In genomic region chr2:64315561-64315960, GRCh38 we compare ENCODE assay signal across 17 cellular contexts.
DNase-seq lines count a peak whose midpoint lies in the region; ATAC-seq and TF ChIP-seq lines count a peak whose summit lies in the region.
"Had no signal": no experiment of that assay in that cellular context is flagged by ENCODE, and none has a peak within 500 bp of the region (broad histone marks: within the 10 kb centered on the region; RNA-seq: fewer than 3 reads in every experiment).

No MANE protein-coding gene starts in this region.

- H3K4me1 ChIP-seq in esophagus muscularis mucosa (peaks cover 16 to 18% (median 16%) of the 10 kb centered on the region in 4 donors), neuronal stem cell (ENCODE audit: control insufficient read depth in 2 of 2, insufficient read depth in 1 of 2, low read depth in 1 of 2, low read length in 2 of 2) (peaks cover 15 to 16% of the 10 kb centered on the region in 2 donors)
- H3K4me1 ChIP-seq: A549, Caco-2 had no signal

- no peak for TF ChIP-seq CTCF in esophagus muscularis mucosa (IDR thresholded peaks at IDR 0.05)
- no peak for TF ChIP-seq CTCF in MCF 10A (IDR thresholded peaks at IDR 0.05; ENCODE audit: unreplicated experiment)

- H3K4me3 Mint-ChIP-seq in T-helper 17 cell = no peak overlapping the region
- H3K4me3 Mint-ChIP-seq in MCF 10A (ENCODE audit: unreplicated experiment) = no peak overlapping the region
- H3K4me3 Mint-ChIP-seq: B cell; CD4-positive, alpha-beta T cell; CD8-positive, alpha-beta T cell had no signal

- H4K91ac ChIP-seq in neuronal stem cell (ENCODE audit: low read depth, low read length, poor library complexity) = no peak overlapping the region

- H2AK5ac ChIP-seq in neuronal stem cell (ENCODE audit: low read depth, low read length) = peak overlapping the region; percentile 8

- H3K9me3 ChIP-seq in T-helper 17 cell (ENCODE audit: control insufficient read depth, low read length, poor library complexity, severe bottlenecking) (no peaks in the 10 kb centered on the region), esophagus muscularis mucosa (no peaks in the 10 kb centered on the region), neuronal stem cell (replicated peaks in 1 of 2; ENCODE audit: control insufficient read depth in 2 of 2, insufficient read depth in 1 of 2, low read depth in 1 of 2, low read length in 2 of 2) (no peaks in the 10 kb centered on the region)
- H3K9me3 ChIP-seq: A549, Caco-2 had no signal

- peaks cover 22% of the 10 kb centered on the region for H3K27me3 Mint-ChIP-seq in T-helper 17 cell
- no peaks in the 10 kb centered on the region for H3K27me3 Mint-ChIP-seq in MCF 10A (ENCODE audit: insufficient read depth, unreplicated experiment)
- H3K27me3 Mint-ChIP-seq: CD4-positive, alpha-beta T cell had no signal

- H2BK15ac ChIP-seq in neuronal stem cell (ENCODE audit: low read length) = no peak overlapping the region

- no peak overlapping the region for H3K9ac ChIP-seq in neuronal stem cell (ENCODE audit: low read depth, low read length, poor library complexity)
- H3K9ac ChIP-seq: BLaER1 treated with 17β-estradiol and CSF1 and Interleukin-3, amounts not matched to agents 10 nM and 100 nM had no signal

- H3K4ac ChIP-seq in neuronal stem cell (ENCODE audit: low read length) = no peak overlapping the region

- POLR2A ChIA-PET in MCF 10A (lab: Yijun Ruan, JAX) = no interaction called here

- no peaks in the 10 kb centered on the region for H3K36me3 ChIP-seq in esophagus muscularis mucosa
- no peaks in the 10 kb centered on the region for H3K36me3 ChIP-seq in neuronal stem cell (replicated peaks in 1 of 2; ENCODE audit: control insufficient read depth in 2 of 2, insufficient read depth in 2 of 2, low read length in 2 of 2)
- H3K36me3 ChIP-seq: BLaER1 treated with 17β-estradiol and CSF1 and Interleukin-3, amounts not matched to agents 10 nM and 100 nM had no signal

- no peaks in the 10 kb centered on the region for H3K79me1 ChIP-seq in neuronal stem cell (ENCODE audit: low read depth, low read length)

- H3K36me3 Mint-ChIP-seq in T-helper 17 cell (ENCODE audit: low read depth) = peaks cover 4% of the 10 kb centered on the region
- no peaks in the 10 kb centered on the region for H3K36me3 Mint-ChIP-seq in MCF 10A (ENCODE audit: insufficient read depth, unreplicated experiment)
- H3K36me3 Mint-ChIP-seq: CD8-positive, alpha-beta T cell had no signal

- no peak for ATAC-seq in T-helper 17 cell
- ATAC-seq: A549; CD8-positive, alpha-beta T cell had no signal

- H3K4me1 Mint-ChIP-seq in T-helper 17 cell = peaks cover 3% of the 10 kb centered on the region
- peaks cover 19% of the 10 kb centered on the region for H3K4me1 Mint-ChIP-seq in MCF 10A (ENCODE audit: insufficient read depth, unreplicated experiment)

- no peak overlapping the region for H2BK5ac ChIP-seq in neuronal stem cell (ENCODE audit: low read length)

- BruUV-seq in MCF 10A (replicated peaks; lab: Mats Ljungman, UMichigan) = no TSS peak

- H3K27ac ChIP-seq in esophagus muscularis mucosa (replicated peaks in 1 of 4) (no peak overlapping the region), neuronal stem cell (replicated peaks; ENCODE audit: low read length) (no peak overlapping the region)
- H3K27ac ChIP-seq: 22Rv1; A549; BLaER1 treated with 17β-estradiol and CSF1 and Interleukin-3, amounts not matched to agents 10 nM and 100 nM; C4-2B had no signal

- H3K18ac ChIP-seq in neuronal stem cell (ENCODE audit: low read length) = peak overlapping the region; percentile 2

- no peak overlapping the region for H3K4me2 ChIP-seq in neuronal stem cell (ENCODE audit: insufficient read depth, low read length, poor library complexity, severe bottlenecking)
- H3K4me2 ChIP-seq: A549; BLaER1 treated with 17β-estradiol and CSF1 and Interleukin-3, amounts not matched to agents 10 nM and 100 nM had no signal

- H2BK12ac ChIP-seq in neuronal stem cell (ENCODE audit: low read length) = no peak overlapping the region

- no peak overlapping the region for H3K14ac ChIP-seq in neuronal stem cell (ENCODE audit: low read length)

- intact Hi-C loops in esophagus muscularis mucosa (cut with DNase I) = no loop called here
- intact Hi-C loops in MCF 10A (cut with micrococcal nuclease) = no loop called here

- H3K23ac ChIP-seq in neuronal stem cell (ENCODE audit: low read depth, low read length, poor library complexity) = no peak overlapping the region

- 80% methylated on average over 3 of the region's 3 CpGs for WGBS in esophagus muscularis mucosa
- WGBS in neuronal stem cell (ENCODE audit: extremely low coverage in 2 of 2, insufficient read length in 2 of 2, insufficient replicate concordance in 1 of 2), 2 donors = no CpG with 5 or more reads among the region's 3 CpGs

- no peak overlapping the region for H4K8ac ChIP-seq in neuronal stem cell (ENCODE audit: low read depth, low read length)

- H3K27me3 ChIP-seq in esophagus muscularis mucosa (no peaks in the 10 kb centered on the region), neuronal stem cell (ENCODE audit: control insufficient read depth in 3 of 3, insufficient read depth in 3 of 3, low read depth in 1 of 3, low read length in 3 of 3) (no peaks in the 10 kb centered on the region)
- H3K27me3 ChIP-seq: BLaER1 treated with 17β-estradiol and CSF1 and Interleukin-3, amounts not matched to agents 10 nM and 100 nM had no signal

- no peak for TF ChIP-seq EP300 in esophagus muscularis mucosa (IDR thresholded peaks at IDR 0.05)

- H3K27ac Mint-ChIP-seq in T-helper 17 cell = peak overlapping the region; percentile 57
- no peak overlapping the region for H3K27ac Mint-ChIP-seq in MCF 10A (ENCODE audit: low read depth, unreplicated experiment)
- H3K27ac Mint-ChIP-seq: B cell; CD4-positive, alpha-beta T cell; CD8-positive, alpha-beta T cell had no signal

- CTCF ChIA-PET in MCF 10A (lab: Yijun Ruan, JAX) = interaction anchor here (6.2 kb wide), 1 partner anchor 14 kb away, joined by 48 read pairs; no protein-coding TSS in a partner anchor

- no peaks in the 10 kb centered on the region for H3K9me3 Mint-ChIP-seq in MCF 10A (ENCODE audit: unreplicated experiment)
- H3K9me3 Mint-ChIP-seq: CD4-positive, alpha-beta T cell; CD8-positive, alpha-beta T cell had no signal

- H2BK120ac ChIP-seq in neuronal stem cell (ENCODE audit: low read depth, low read length) = no peak overlapping the region

- DNase-seq in T-helper 17 cell (no peak), esophagus muscularis mucosa (ENCODE audit: extremely low spot score) (peak; percentile 90), neuronal stem cell (ENCODE audit: low spot score) (no peak), MCF 10A (ENCODE audit: unreplicated experiment) (no peak), GOT3 (lab: John Stamatoyannopoulos, UW) (no peak)
- DNase-seq: AML-193; Caco-2; Calu3; CD4-positive, alpha-beta T cell; CD8-positive, alpha-beta T cell; DMS79 treated with DMSO at 0.1 percent for 48 hours; GF-D8 had no signal

- H3K4me3 ChIP-seq in esophagus muscularis mucosa (no peak overlapping the region), neuronal stem cell (ENCODE audit: low read length in 2 of 2) (no peak overlapping the region)
- H3K4me3 ChIP-seq: A549; BLaER1 treated with 17β-estradiol and CSF1 and Interleukin-3, amounts not matched to agents 10 nM and 100 nM had no signal

- TF ChIP-seq POLR2A in esophagus muscularis mucosa (IDR thresholded peaks at IDR 0.05; ENCODE audit: low read depth) = no peak

- H2AFZ ChIP-seq in neuronal stem cell (ENCODE audit: low read length) = no peak overlapping the region
